In genomic region chr2:86021396-86022378, GRCh38 we compare ENCODE assay signal across 13 cellular contexts.
DNase-seq lines count a peak whose midpoint lies in the region; ATAC-seq and TF ChIP-seq lines count a peak whose summit lies in the region.
"Had no signal": no experiment of that assay in that cellular context is flagged by ENCODE, and none has a peak within 500 bp of the region (broad histone marks: within the 10 kb centered on the region; RNA-seq: fewer than 3 reads in every experiment).

No MANE protein-coding gene starts in this region.

- H3K9me3 ChIP-seq in CD8-positive, alpha-beta memory T cell (ENCODE audit: low read length), result no peaks in the 10 kb centered on the region
- H3K9me3 ChIP-seq in psoas muscle (no peaks in the 10 kb centered on the region), esophagus muscularis mucosa (no peaks in the 10 kb centered on the region)

- H3K4me1 ChIP-seq in CD8-positive, alpha-beta memory T cell (ENCODE audit: insufficient read depth, low read length), result peaks cover 9% of the 10 kb centered on the region
- peaks cover 33% of the 10 kb centered on the region for H3K4me1 ChIP-seq in psoas muscle
- H3K4me1 ChIP-seq in esophagus muscularis mucosa, result peaks cover 7 to 34% (median 21%) of the 10 kb centered on the region in 4 donors

- DNase-seq in CD8-positive, alpha-beta memory T cell, result peak in 1 of 5 donors; percentile 17
- DNase-seq in fibroblast of mammary gland (ENCODE audit: low read depth) (no peak), psoas muscle (peak in 1 of 2 donors; percentile 38), esophagus muscularis mucosa (ENCODE audit: extremely low spot score) (no peak), Calu3 (no peak)
- no peak for DNase-seq in central memory CD4-positive, alpha-beta T cell
- DNase-seq: activated CD4-positive, alpha-beta T cell treated with anti-CD3 and anti-CD28 coated beads for 4 hours; CD4-positive, CD25-positive, alpha-beta regulatory T cell had no signal

- CTCF ChIA-PET in CD8-positive, alpha-beta memory T cell (lab: Charles Lee), result interaction anchor here (1.5 to 2.1 kb wide), 2 partner anchors 14 to 133 kb away, joined by 4 to 6 read pairs; partner anchors contain the start of gene ST3GAL5
- CTCF ChIA-PET in Calu3 (lab: Charles Lee), result no interaction called here

- H3K4me1 Mint-ChIP-seq in CD8-positive, alpha-beta memory T cell, result peaks cover 9 to 13% (median 10%) of the 10 kb centered on the region in 3 donors
- no peaks in the 10 kb centered on the region for H3K4me1 Mint-ChIP-seq in Calu3 (ENCODE audit: low read depth, unreplicated experiment)
- H3K4me1 Mint-ChIP-seq: activated T-helper 17 cell treated with anti-CD3 and anti-CD28 coated beads, Interleukin-2, amount 50 U/mL, for 72 hours had no signal

- no TSS peak for BruUV-seq in Calu3 (replicated peaks; lab: Mats Ljungman, UMichigan)

- POLR2A ChIA-PET in CD8-positive, alpha-beta memory T cell (lab: Charles Lee), result no interaction called here

- H3K27ac Mint-ChIP-seq in CD8-positive, alpha-beta memory T cell, result peak overlapping the region in 5 of 8 donors; percentile 36 to 84 (median 60)
- no peak overlapping the region for H3K27ac Mint-ChIP-seq in Calu3 (ENCODE audit: unreplicated experiment)
- H3K27ac Mint-ChIP-seq: activated T-helper 17 cell treated with anti-CD3 and anti-CD28 coated beads, Interleukin-2, amount 50 U/mL, for 72 hours had no signal

- H3K4me3 ChIP-seq in CD8-positive, alpha-beta memory T cell (ENCODE audit: low read length), result no peak overlapping the region
- H3K4me3 ChIP-seq in fibroblast of mammary gland (ENCODE audit: control insufficient read depth, low read depth, low read length), result no peak overlapping the region
- H3K4me3 ChIP-seq in psoas muscle, result no peak overlapping the region
- no peak overlapping the region for H3K4me3 ChIP-seq in esophagus muscularis mucosa

- intact Hi-C loops in psoas muscle (cut with DNase I) (no loop called here), esophagus muscularis mucosa (cut with DNase I) (no loop called here), Calu3 (cut with micrococcal nuclease; ENCODE audit: unreplicated experiment) (no loop called here)

- H3K27me3 ChIP-seq in CD8-positive, alpha-beta memory T cell (ENCODE audit: insufficient read depth, low read length, poor library complexity, severe bottlenecking), result no peaks in the 10 kb centered on the region
- H3K27me3 ChIP-seq in psoas muscle (ENCODE audit: insufficient read depth in 3 of 3, low read length in 2 of 3) (no peaks in the 10 kb centered on the region), esophagus muscularis mucosa (no peaks in the 10 kb centered on the region)

- no peaks in the 10 kb centered on the region for H3K27me3 Mint-ChIP-seq in CD8-positive, alpha-beta memory T cell
- H3K27me3 Mint-ChIP-seq in Calu3 (ENCODE audit: unreplicated experiment), result no peaks in the 10 kb centered on the region
- H3K27me3 Mint-ChIP-seq: activated T-helper 17 cell treated with anti-CD3 and anti-CD28 coated beads, Interleukin-2, amount 50 U/mL, for 72 hours; CD4-positive, CD25-positive, alpha-beta regulatory T cell; central memory CD8-positive, alpha-beta T cell had no signal

- 79 to 89% (median 85%) methylated on average over 12 of the region's 12 CpGs for WGBS in psoas muscle, 3 donors
- 91% methylated on average over 11 of the region's 12 CpGs for WGBS in esophagus muscularis mucosa

- peaks cover 0 to 21% (median 0%) of the 10 kb centered on the region in 3 donors for H3K36me3 Mint-ChIP-seq in CD8-positive, alpha-beta memory T cell
- peaks cover 5% of the 10 kb centered on the region for H3K36me3 Mint-ChIP-seq in Calu3 (ENCODE audit: insufficient read depth, unreplicated experiment)

- peak in 1 of 4 donors; percentile 5 for ATAC-seq in psoas muscle
- no peak for ATAC-seq in GM21576 (IDR thresholded peaks at IDR 0.05; ENCODE audit: unreplicated experiment)
- ATAC-seq: activated T-helper 17 cell treated with anti-CD3 and anti-CD28 coated beads, Interleukin-2, amount 50 U/mL, for 72 hours had no signal

- no peak for TF ChIP-seq POLR2A in esophagus muscularis mucosa (IDR thresholded peaks at IDR 0.05; ENCODE audit: low read depth)

- no peak overlapping the region for H3K27ac ChIP-seq in CD8-positive, alpha-beta memory T cell (ENCODE audit: low read depth, low read length)
- H3K27ac ChIP-seq in psoas muscle (peak overlapping the region; percentile 75), esophagus muscularis mucosa (replicated peaks in 1 of 4) (no peak overlapping the region)
- H3K27ac ChIP-seq: HL-60 had no signal

- no peak for TF ChIP-seq EP300 in esophagus muscularis mucosa (IDR thresholded peaks at IDR 0.05)

- no peaks in the 10 kb centered on the region for H3K36me3 ChIP-seq in CD8-positive, alpha-beta memory T cell (ENCODE audit: insufficient read depth, low read length)
- H3K36me3 ChIP-seq in psoas muscle (ENCODE audit: insufficient read depth in 1 of 2, low read depth in 1 of 2) (peaks cover 4 to 25% of the 10 kb centered on the region in 2 donors), esophagus muscularis mucosa (peaks cover under 1 to 18% (median 16%) of the 10 kb centered on the region in 4 donors)

- peak; percentile 6 for TF ChIP-seq CTCF in fibroblast of mammary gland (conservative IDR thresholded peaks at IDR 0.05; ENCODE audit: control insufficient read depth, insufficient read depth, low read depth, low read length)
- no peak for TF ChIP-seq CTCF in psoas muscle (IDR thresholded peaks at IDR 0.05)
- TF ChIP-seq CTCF in esophagus muscularis mucosa (IDR thresholded peaks at IDR 0.05), result no peak
- no peak for TF ChIP-seq CTCF in Calu3 (IDR thresholded peaks at IDR 0.05; ENCODE audit: unreplicated experiment)

- H3K9me3 Mint-ChIP-seq in CD8-positive, alpha-beta memory T cell, result no peaks in the 10 kb centered on the region
- no peaks in the 10 kb centered on the region for H3K9me3 Mint-ChIP-seq in Calu3 (ENCODE audit: low read depth, unreplicated experiment)
- H3K9me3 Mint-ChIP-seq: activated T-helper 17 cell treated with anti-CD3 and anti-CD28 coated beads, Interleukin-2, amount 50 U/mL, for 72 hours; CD4-positive, CD25-positive, alpha-beta regulatory T cell; central memory CD8-positive, alpha-beta T cell had no signal

- H3K4me3 Mint-ChIP-seq in CD8-positive, alpha-beta memory T cell, result no peak overlapping the region
- H3K4me3 Mint-ChIP-seq in Calu3 (ENCODE audit: low read depth, unreplicated experiment), result no peak overlapping the region
- H3K4me3 Mint-ChIP-seq: activated T-helper 17 cell treated with anti-CD3 and anti-CD28 coated beads, Interleukin-2, amount 50 U/mL, for 72 hours; central memory CD8-positive, alpha-beta T cell had no signal

TF ChIP-seq in PFSK-1, 5 proteins besides CTCF, POLR2A, EP300 and RAD21:
- TF ChIP-seq SIN3A (IDR thresholded peaks at IDR 0.05; ENCODE audit: borderline replicate concordance, insufficient read depth, low read length) (no peak), FOXP2 (optimal IDR thresholded peaks at IDR 0.05; ENCODE audit: borderline replicate concordance, extremely low read depth, extremely low read length, insufficient read depth) (no peak), REST (IDR thresholded peaks at IDR 0.05; ENCODE audit: insufficient read depth in 1 of 2, low read depth in 2 of 2, low read length in 2 of 2) (no peak), POLR2AphosphoS5 (IDR thresholded peaks at IDR 0.05; ENCODE audit: low read depth, low read length) (peak; percentile 43; the same call in 1 of the 2 replicates), TAF1 (IDR thresholded peaks at IDR 0.05; ENCODE audit: borderline replicate concordance, insufficient read depth, low read length) (no peak)
